In the genomic region with DNA sequence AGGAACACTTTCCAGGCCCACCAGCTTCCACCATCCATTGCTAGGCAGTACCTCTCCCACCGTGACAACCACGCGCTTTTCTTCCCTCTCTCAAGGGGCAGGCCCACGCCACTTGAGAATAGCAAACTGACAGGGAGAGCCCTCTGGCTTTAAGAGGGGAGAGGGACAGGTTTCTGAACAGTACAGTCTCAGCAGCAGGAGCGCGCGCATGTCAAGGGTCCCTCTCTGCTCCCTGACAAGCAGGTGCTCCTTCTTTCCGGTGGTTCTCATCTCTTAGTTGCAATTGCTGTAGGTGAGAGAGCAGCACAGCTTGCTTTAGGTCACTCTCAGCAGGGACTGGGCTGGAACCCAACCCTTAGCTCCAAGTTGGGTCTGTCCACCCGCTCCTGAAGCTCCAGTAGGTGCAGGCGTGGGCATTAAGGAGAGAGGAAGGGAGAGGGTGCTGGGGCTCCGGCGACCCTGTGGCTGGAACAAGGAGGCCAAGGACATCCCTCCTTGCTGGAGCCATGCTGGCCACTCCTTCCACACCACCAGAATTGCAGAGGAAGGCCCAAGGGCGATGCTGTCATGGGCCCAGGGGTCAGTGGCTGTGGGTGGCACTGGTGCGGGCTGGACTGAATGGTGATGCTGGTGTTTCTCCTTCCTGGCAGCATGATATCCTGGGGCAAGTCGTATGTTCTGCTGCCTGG, we compare ENCODE assay signal across 8 cellular contexts. TPM values are rescaled to one million over a fixed set of nuclear protein-coding genes. Genes with fewer than 3 reads are reported as not detected.
DNase-seq lines count a peak whose midpoint lies in the region; ATAC-seq and TF ChIP-seq lines count a peak whose summit lies in the region.

No MANE protein-coding gene starts in this region.

- H3K27me3 Mint-ChIP-seq in Caco-2 (ENCODE audit: insufficient read depth, unreplicated experiment) (no peaks in the 10 kb centered on the region), immature natural killer cell (ENCODE audit: low read depth in 3 of 3) (peaks cover 2 to 11% (median 7%) of the 10 kb centered on the region in 3 donors)
- H3K27me3 Mint-ChIP-seq in stimulated activated memory B cell treated with anti-CD40 and anti-IgM and Interleukin-4, amounts not matched to agents 10 μg/mL and 1 μg/mL and 100 μg/mL, for 72 hours: no peaks in the 10 kb centered on the region

- H3K27me3 ChIP-seq in Caco-2 (replicated peaks; ENCODE audit: control insufficient read depth, insufficient read depth, low read length): no peaks in the 10 kb centered on the region

- peak overlapping the region; percentile 95 for H3K27ac ChIP-seq in angular gyrus (ENCODE audit: low read depth, low read length)

- DNase-seq in Caco-2: no peak
- peak; percentile 16 for DNase-seq in HK-2 (ENCODE audit: unreplicated experiment)
- peak in 1 of 3 donors; percentile 17 for DNase-seq in immature natural killer cell
- DNase-seq in stimulated activated CD4-positive, alpha-beta T cell treated with anti-CD3 and anti-CD28 coated beads, Interleukin-12 subunit alpha, Interleukin-12 subunit beta, amount 100 ng/mL, for 4 hours: no peak
- DNase-seq in retina: no peak

- TF ChIP-seq CTCF in Caco-2 (IDR thresholded peaks at IDR 0.05; ENCODE audit: insufficient read depth in 1 of 2, low read depth in 1 of 2, low read length in 1 of 2, severe bottlenecking in 1 of 2, unreplicated experiment in 1 of 2): no peak

- CTCF ChIA-PET in Caco-2 (lab: Charles Lee): no interaction called here

- no peaks in the 10 kb centered on the region for H3K9me3 ChIP-seq in Caco-2

- no peaks in the 10 kb centered on the region; the same call in 1 of the 2 replicates for H3K4me1 ChIP-seq in Caco-2

- H3K27ac Mint-ChIP-seq in Caco-2 (ENCODE audit: unreplicated experiment) (peak overlapping the region; percentile 72), immature natural killer cell (peak overlapping the region; percentile 88 to 93 (median 90))
- peak overlapping the region; percentile 93 for H3K27ac Mint-ChIP-seq in stimulated activated memory B cell treated with anti-CD40 and anti-IgM and Interleukin-4, amounts not matched to agents 10 μg/mL and 1 μg/mL and 100 μg/mL, for 72 hours

- ATAC-seq in stimulated activated memory B cell treated with anti-CD40 and anti-IgM and Interleukin-4, amounts not matched to agents 10 μg/mL and 1 μg/mL and 100 μg/mL, for 72 hours: no peak
- ATAC-seq in GM18858 (IDR thresholded peaks at IDR 0.05; ENCODE audit: unreplicated experiment): no peak

- H3K4me3 ChIP-seq in Caco-2 (ENCODE audit: low read depth, low read length): peak overlapping the region; percentile 45

- BruUV-seq in Caco-2 (replicated peaks; lab: Mats Ljungman, UMichigan): no TSS peak

- intact Hi-C loops in Caco-2 (cut with micrococcal nuclease; ENCODE audit: unreplicated experiment): no loop called here

- H3K4me3 Mint-ChIP-seq in Caco-2 (ENCODE audit: unreplicated experiment): peak overlapping the region; percentile 64
- peak overlapping the region; percentile 79 to 86 (median 83) for H3K4me3 Mint-ChIP-seq in immature natural killer cell
- H3K4me3 Mint-ChIP-seq in stimulated activated memory B cell treated with anti-CD40 and anti-IgM and Interleukin-4, amounts not matched to agents 10 μg/mL and 1 μg/mL and 100 μg/mL, for 72 hours: peak overlapping the region; percentile 91

- POLR2A ChIA-PET in Caco-2 (lab: Charles Lee): no interaction called here

- H3K36me3 Mint-ChIP-seq in Caco-2 (ENCODE audit: insufficient read depth, unreplicated experiment) (peaks cover 22% of the 10 kb centered on the region), immature natural killer cell (peaks cover 8 to 19% (median 8%) of the 10 kb centered on the region in 3 donors)
- H3K36me3 Mint-ChIP-seq in stimulated activated memory B cell treated with anti-CD40 and anti-IgM and Interleukin-4, amounts not matched to agents 10 μg/mL and 1 μg/mL and 100 μg/mL, for 72 hours: peaks cover 37% of the 10 kb centered on the region

- H3K36me3 ChIP-seq in Caco-2 (ENCODE audit: control insufficient read depth, insufficient read depth, low read length): no peaks in the 10 kb centered on the region

- H3K4me1 Mint-ChIP-seq in Caco-2 (ENCODE audit: low read depth, unreplicated experiment) (no peaks in the 10 kb centered on the region), immature natural killer cell (peaks cover 14 to 20% of the 10 kb centered on the region in 2 donors)
- H3K4me1 Mint-ChIP-seq in stimulated activated memory B cell treated with anti-CD40 and anti-IgM and Interleukin-4, amounts not matched to agents 10 μg/mL and 1 μg/mL and 100 μg/mL, for 72 hours: peaks cover 45% of the 10 kb centered on the region

- no peaks in the 10 kb centered on the region for H3K9me3 Mint-ChIP-seq in Caco-2 (ENCODE audit: unreplicated experiment)
- peaks cover 0 to 1% (median 0%) of the 10 kb centered on the region in 6 donors for H3K9me3 Mint-ChIP-seq in immature natural killer cell
- H3K9me3 Mint-ChIP-seq in stimulated activated memory B cell treated with anti-CD40 and anti-IgM and Interleukin-4, amounts not matched to agents 10 μg/mL and 1 μg/mL and 100 μg/mL, for 72 hours: no peaks in the 10 kb centered on the region

RNA-seq across cellular contexts. Expression of gene PHF2, which starts 9.0 kb away (rescaled TPM):
- 10.2 and 10.3 TPM in 2 replicates for total RNA-seq in Caco-2 (2022)
- 1 to 10 TPM in 1 of 3 donors, under 1 TPM in 2; 0.58 to 2.1 (median 0.80) TPM for polyA plus RNA-seq in immature natural killer cell
